Comparison of ENCODE assay signal across 1 cellular context in genomic region chr16:50617630-50618184, GRCh38.
TF ChIP-seq lines count a peak whose summit lies in the region.

No MANE protein-coding gene starts in this region.

TF ChIP-seq in HepG2, 621 proteins besides CTCF, POLR2A, EP300 and RAD21 (continued from another document and continues in another):
- peak; percentile 98 for TF ChIP-seq ZBTB40 (IDR thresholded peaks at IDR 0.05)
- TF ChIP-seq ZBTB40 (CRISPR knock-in tag; IDR thresholded peaks at IDR 0.05): peak; percentile 100
- no peak for TF ChIP-seq HOXA3 (CRISPR knock-in tag; IDR thresholded peaks at IDR 0.05)
- TF ChIP-seq LCORL (IDR thresholded peaks at IDR 0.05): no peak
- no peak for TF ChIP-seq LCORL (CRISPR knock-in tag; IDR thresholded peaks at IDR 0.05)
- no peak for TF ChIP-seq NFRKB (IDR thresholded peaks at IDR 0.05)
- TF ChIP-seq ZNF337 (CRISPR knock-in tag; IDR thresholded peaks at IDR 0.05; ENCODE audit: borderline replicate concordance, low read depth): no peak
- TF ChIP-seq TBX2 (CRISPR knock-in tag; IDR thresholded peaks at IDR 0.05; ENCODE audit: borderline replicate concordance): peak; percentile 8
- no peak for TF ChIP-seq GMEB1 (CRISPR knock-in tag; IDR thresholded peaks at IDR 0.05; ENCODE audit: borderline replicate concordance)
- TF ChIP-seq HNF1B (CRISPR knock-in tag; IDR thresholded peaks at IDR 0.05): no peak
- TF ChIP-seq CBX5 (CRISPR knock-in tag; IDR thresholded peaks at IDR 0.05; ENCODE audit: borderline replicate concordance): no peak
- no peak for TF ChIP-seq DMAP1 (CRISPR knock-in tag; IDR thresholded peaks at IDR 0.05)
- TF ChIP-seq ZNF678 (CRISPR knock-in tag; IDR thresholded peaks at IDR 0.05): no peak
- 0 out of 2 replicates have a peak, but pooled peaks have one; percentile 34 for TF ChIP-seq ZXDC (CRISPR knock-in tag; IDR thresholded peaks at IDR 0.05)
- TF ChIP-seq ZKSCAN8 (CRISPR knock-in tag; IDR thresholded peaks at IDR 0.05; ENCODE audit: borderline replicate concordance): no peak
- no peak for TF ChIP-seq RFX3 (CRISPR knock-in tag; IDR thresholded peaks at IDR 0.05)
- TF ChIP-seq U2AF2 (IDR thresholded peaks at IDR 0.05; ENCODE audit: low read depth, low read length): no peak
- TF ChIP-seq ZNF772 (CRISPR knock-in tag; IDR thresholded peaks at IDR 0.05): no peak
- TF ChIP-seq POLR2AphosphoS2 (IDR thresholded peaks at IDR 0.05; ENCODE audit: low read depth, low read length): no peak
- no peak for TF ChIP-seq ZFYVE20 (CRISPR knock-in tag; IDR thresholded peaks at IDR 0.05; ENCODE audit: borderline replicate concordance, low read depth)
- TF ChIP-seq KDM5A (IDR thresholded peaks at IDR 0.05; ENCODE audit: borderline replicate concordance, low read length): 0 out of 2 replicates have a peak, but pooled peaks have one; percentile 30
- no peak for TF ChIP-seq ZBTB14 (CRISPR knock-in tag; IDR thresholded peaks at IDR 0.05)
- no peak for TF ChIP-seq SNAPC2 (CRISPR knock-in tag; IDR thresholded peaks at IDR 0.05)
- TF ChIP-seq ZNF567 (CRISPR knock-in tag; IDR thresholded peaks at IDR 0.05; ENCODE audit: borderline replicate concordance): no peak
- TF ChIP-seq TARDBP (CRISPR knock-in tag; IDR thresholded peaks at IDR 0.05): peak; percentile 15; the same call in 1 of the 2 replicates
- TF ChIP-seq CBFB (CRISPR knock-in tag; IDR thresholded peaks at IDR 0.05): no peak
- no peak for TF ChIP-seq ZNF446 (CRISPR knock-in tag; IDR thresholded peaks at IDR 0.05)
- TF ChIP-seq MEF2D (CRISPR knock-in tag; IDR thresholded peaks at IDR 0.05): no peak
- TF ChIP-seq ZNF3 (CRISPR knock-in tag; IDR thresholded peaks at IDR 0.05): 0 out of 2 replicates have a peak, but pooled peaks have one; percentile 43
- no peak for TF ChIP-seq NFE2L1 (CRISPR knock-in tag; IDR thresholded peaks at IDR 0.05; ENCODE audit: borderline replicate concordance)
- TF ChIP-seq ARID5B (CRISPR knock-in tag; IDR thresholded peaks at IDR 0.05): no peak; the same call in 1 of the 2 replicates
- TF ChIP-seq ZFP91 (CRISPR knock-in tag; IDR thresholded peaks at IDR 0.05; ENCODE audit: borderline replicate concordance): no peak
- no peak for TF ChIP-seq TCF12 (IDR thresholded peaks at IDR 0.05)
- no peak for TF ChIP-seq TCF12 (CRISPR knock-in tag; IDR thresholded peaks at IDR 0.05)
- TF ChIP-seq ZNF12 (CRISPR knock-in tag; IDR thresholded peaks at IDR 0.05): no peak
- 0 out of 2 replicates have a peak, but pooled peaks have one; percentile 37 for TF ChIP-seq ARID2 (CRISPR knock-in tag; IDR thresholded peaks at IDR 0.05; ENCODE audit: borderline replicate concordance)
- no peak for TF ChIP-seq AKAP8 (CRISPR knock-in tag; IDR thresholded peaks at IDR 0.05)
- 0 out of 2 replicates have a peak, but pooled peaks have one; percentile 3 for TF ChIP-seq RCOR2 (CRISPR knock-in tag; IDR thresholded peaks at IDR 0.05)
- TF ChIP-seq TEF (CRISPR knock-in tag; IDR thresholded peaks at IDR 0.05): no peak
- TF ChIP-seq ZNF33B (CRISPR knock-in tag; IDR thresholded peaks at IDR 0.05): no peak
- peak; percentile 22; the same call in 1 of the 2 replicates for TF ChIP-seq POLR2G (IDR thresholded peaks at IDR 0.05; ENCODE audit: low read depth, low read length)
